ENCODE assay signal across 1 cellular context in genomic region chr11:19777342-19778102, GRCh38.
TF ChIP-seq lines count a peak whose summit lies in the region.

No MANE protein-coding gene starts in this region.

TF ChIP-seq in GM12878, 131 proteins besides CTCF, POLR2A, EP300 and RAD21 (continued from another document):
- peak; percentile 5 to 44; a peak in 2 of 4 replicates for TF ChIP-seq BHLHE40 (IDR thresholded peaks at IDR 0.05; ENCODE audit: borderline replicate concordance in 1 of 2, low read depth in 2 of 2, low read length in 1 of 2)
- TF ChIP-seq FOXM1 (IDR thresholded peaks at IDR 0.05; ENCODE audit: low read depth, low read length): peak; percentile 68
- TF ChIP-seq ZNF384 (IDR thresholded peaks at IDR 0.05; ENCODE audit: borderline replicate concordance, low read depth, low read length): peak; percentile 43; the same call in 1 of the 2 replicates
- 0 out of 2 replicates have a peak, but pooled peaks have one; percentile 17 for TF ChIP-seq CREB1 (IDR thresholded peaks at IDR 0.05; ENCODE audit: low read depth)
- peak; percentile 87 for TF ChIP-seq RUNX3 (IDR thresholded peaks at IDR 0.05; ENCODE audit: low read length)
- peak; percentile 74 for TF ChIP-seq JUND (IDR thresholded peaks at IDR 0.05; ENCODE audit: low read depth, low read length)
- TF ChIP-seq NFYA (IDR thresholded peaks at IDR 0.05; ENCODE audit: borderline replicate concordance, low read depth, low read length): no peak
- no peak for TF ChIP-seq HCFC1 (IDR thresholded peaks at IDR 0.05; ENCODE audit: low read length)
- peak; percentile 59; the same call in 1 of the 2 replicates for TF ChIP-seq CBFB (IDR thresholded peaks at IDR 0.05; ENCODE audit: low read depth)
- TF ChIP-seq HDAC6 (IDR thresholded peaks at IDR 0.05; ENCODE audit: unreplicated experiment): no peak
- TF ChIP-seq ATF3 (IDR thresholded peaks at IDR 0.05; ENCODE audit: borderline replicate concordance, extremely low read depth, low read depth, low read length): no peak
- TF ChIP-seq NBN (IDR thresholded peaks at IDR 0.05): no peak; the same call in 1 of the 2 replicates
- TF ChIP-seq KAT2A (conservative IDR thresholded peaks at IDR 0.05; ENCODE audit: control insufficient read depth, low read depth, low read length): no peak
- peak; percentile 59 for TF ChIP-seq SKIL (IDR thresholded peaks at IDR 0.05; ENCODE audit: low read depth, poor library complexity, severe bottlenecking)
- no peak for TF ChIP-seq HDGF (IDR thresholded peaks at IDR 0.05)
- TF ChIP-seq ASH2L (IDR thresholded peaks at IDR 0.05; ENCODE audit: borderline replicate concordance, low read depth): no peak
- no peak for TF ChIP-seq SMAD5 (IDR thresholded peaks at IDR 0.05; ENCODE audit: low read depth)
- TF ChIP-seq IKZF2 (IDR thresholded peaks at IDR 0.05): peak; percentile 89 to 94
- no peak for TF ChIP-seq E2F4 (IDR thresholded peaks at IDR 0.05; ENCODE audit: low read depth, low read length)
- peak; percentile 57 for TF ChIP-seq POLR2AphosphoS5 (IDR thresholded peaks at IDR 0.05; ENCODE audit: low read length)
- peak; percentile 68; the same call in 1 of the 2 replicates for TF ChIP-seq TCF7 (IDR thresholded peaks at IDR 0.05; ENCODE audit: borderline replicate concordance)
- no peak for TF ChIP-seq HDAC2 (IDR thresholded peaks at IDR 0.05)
- 0 out of 2 replicates have a peak, but pooled peaks have one; percentile 11 for TF ChIP-seq MXI1 (IDR thresholded peaks at IDR 0.05; ENCODE audit: low read depth, low read length)
- no peak for TF ChIP-seq SUPT20H (IDR thresholded peaks at IDR 0.05; ENCODE audit: borderline replicate concordance, control insufficient read depth, low read depth, low read length)
- peak; percentile 93 for TF ChIP-seq MLLT1 (IDR thresholded peaks at IDR 0.05)
- TF ChIP-seq ZBTB40 (IDR thresholded peaks at IDR 0.05; ENCODE audit: borderline replicate concordance): no peak; the same call in 1 of the 2 replicates
- TF ChIP-seq ZNF622 (IDR thresholded peaks at IDR 0.05): no peak
- peak; percentile 68 for TF ChIP-seq MTA2 (IDR thresholded peaks at IDR 0.05; ENCODE audit: low read depth)
- no peak for TF ChIP-seq RELA (IDR thresholded peaks at IDR 0.05; ENCODE audit: borderline replicate concordance, partially characterized antibody)
- TF ChIP-seq STAT1 (conservative IDR thresholded peaks at IDR 0.05): no peak
- TF ChIP-seq IKZF1 (conservative IDR thresholded peaks at IDR 0.05): peak; percentile 96
- TF ChIP-seq ZNF687 (IDR thresholded peaks at IDR 0.05): no peak
- TF ChIP-seq LARP7 (IDR thresholded peaks at IDR 0.05): peak; percentile 70; the same call in 1 of the 2 replicates
- TF ChIP-seq CREM (IDR thresholded peaks at IDR 0.05; ENCODE audit: low read depth): peak; percentile 39
- TF ChIP-seq BMI1 (IDR thresholded peaks at IDR 0.05; ENCODE audit: borderline replicate concordance): no peak
- TF ChIP-seq FOXK2 (IDR thresholded peaks at IDR 0.05): peak; percentile 35; the same call in 1 of the 2 replicates
- TF ChIP-seq USF2 (IDR thresholded peaks at IDR 0.05; ENCODE audit: borderline replicate concordance, low read depth, low read length): no peak
